ENCODE assay signal across 20 cellular contexts in the genomic region with DNA sequence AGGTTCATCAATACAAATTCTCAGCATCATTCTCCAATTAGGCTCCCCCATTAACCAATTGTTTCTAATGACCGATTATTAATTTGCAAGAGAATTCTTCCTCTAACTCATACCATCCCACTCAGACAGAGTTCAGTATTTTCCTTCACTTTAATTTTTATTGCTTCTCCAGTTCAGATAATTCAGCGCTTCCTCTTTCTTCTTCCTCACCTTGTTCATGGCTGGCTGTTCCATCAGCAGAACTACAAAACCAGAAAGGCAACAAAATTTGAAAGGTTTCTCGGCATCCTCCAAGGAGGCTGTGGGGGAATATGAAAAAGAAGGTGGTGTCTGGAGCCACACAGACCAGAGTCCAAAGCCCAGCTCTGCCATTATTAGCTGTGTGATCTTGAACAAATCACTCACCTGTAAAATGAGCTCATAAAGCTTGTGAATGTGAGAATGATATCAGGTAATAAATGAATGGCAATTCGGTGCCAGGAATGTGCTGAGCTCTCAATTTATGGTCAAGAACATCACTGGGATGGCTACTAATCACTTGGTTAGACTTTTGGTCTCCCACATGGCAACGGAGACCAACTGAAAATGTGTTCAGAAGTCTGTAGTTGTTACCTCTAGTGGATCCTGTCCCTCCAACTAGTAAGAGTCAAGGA.
"Had no signal": no experiment of that assay in that cellular context is flagged by ENCODE, and none has a peak within 500 bp of the region (broad histone marks: within the 10 kb centered on the region; RNA-seq: fewer than 3 reads in every experiment).

No MANE protein-coding gene starts in this region.

- H3K4me2 ChIP-seq: neural progenitor cell had no signal

- H3K27me3 ChIP-seq: spleen, tibial nerve had no signal

- H2AFZ ChIP-seq: neural progenitor cell had no signal

- H3K4me3 ChIP-seq: neural progenitor cell, spleen, tibial nerve had no signal

- H3K27me3 Mint-ChIP-seq: activated naive CD4-positive, alpha-beta T cell treated with anti-CD3 and anti-CD28 coated beads, Interleukin-2, amount 10 ng/mL, durations not matched to agents 7 days and 5 days; central memory CD8-positive, alpha-beta T cell; naive thymus-derived CD4-positive, alpha-beta T cell had no signal

- H3K4me3 Mint-ChIP-seq: activated naive CD4-positive, alpha-beta T cell treated with anti-CD3 and anti-CD28 coated beads, Interleukin-2, amount 10 ng/mL, durations not matched to agents 7 days and 5 days; central memory CD8-positive, alpha-beta T cell; dendritic cell treated with granulocyte-macrophage colony-stimulating factor and Interleukin-4, amounts not matched to agents 40 ng/mL and 50 ng/mL, for 4 days; endodermal cell; memory B cell; naive thymus-derived CD4-positive, alpha-beta T cell; neural progenitor cell had no signal

- H3K36me3 Mint-ChIP-seq: memory B cell had no signal

- ATAC-seq: esophagus mucosa; naive thymus-derived CD4-positive, alpha-beta T cell; right cardiac atrium had no signal

- H3K9me3 Mint-ChIP-seq: activated naive CD4-positive, alpha-beta T cell treated with anti-CD3 and anti-CD28 coated beads, Interleukin-2, amount 10 ng/mL, durations not matched to agents 7 days and 5 days; central memory CD8-positive, alpha-beta T cell; dendritic cell treated with granulocyte-macrophage colony-stimulating factor and Interleukin-4, amounts not matched to agents 40 ng/mL and 50 ng/mL, for 4 days; memory B cell; naive thymus-derived CD4-positive, alpha-beta T cell had no signal

- H3K27ac ChIP-seq: neural progenitor cell, spleen, VCaP had no signal

- H3K4me1 Mint-ChIP-seq: activated naive CD4-positive, alpha-beta T cell treated with anti-CD3 and anti-CD28 coated beads, Interleukin-2, amount 10 ng/mL, durations not matched to agents 7 days and 5 days; central memory CD8-positive, alpha-beta T cell had no signal

- H3K9me3 ChIP-seq: spleen, tibial nerve had no signal

- H3K27ac Mint-ChIP-seq: activated naive CD4-positive, alpha-beta T cell treated with anti-CD3 and anti-CD28 coated beads, Interleukin-2, amount 10 ng/mL, durations not matched to agents 7 days and 5 days; dendritic cell treated with granulocyte-macrophage colony-stimulating factor and Interleukin-4, amounts not matched to agents 40 ng/mL and 50 ng/mL, for 4 days; endodermal cell; memory B cell; neural progenitor cell had no signal

- H3K36me3 ChIP-seq: neural progenitor cell, spleen had no signal

- DNase-seq: activated CD4-positive, alpha-beta T cell treated with anti-CD3 and anti-CD28 coated beads for 4 hours; activated CD4-positive, alpha-beta T cell treated with anti-CD3 and anti-CD28 coated beads, Interleukin-2, amount 50 U/mL, for 4 hours; activated gamma-delta T cell; activated naive CD4-positive, alpha-beta T cell treated with anti-CD3 and anti-CD28 coated beads, Interleukin-2, amount 10 ng/mL, durations not matched to agents 7 days and 5 days; amygdala; foreskin fibroblast; head of caudate nucleus; midbrain; naive thymus-derived CD4-positive, alpha-beta T cell; right cardiac atrium; spleen; stimulated activated naive CD4-positive, alpha-beta T cell treated with Interleukin-2 at 50 U/mL for 16 hours had no signal

- H3K4me1 ChIP-seq: neural progenitor cell had no signal
